23 cellular contexts compared by ENCODE assay signal in the genomic region with DNA sequence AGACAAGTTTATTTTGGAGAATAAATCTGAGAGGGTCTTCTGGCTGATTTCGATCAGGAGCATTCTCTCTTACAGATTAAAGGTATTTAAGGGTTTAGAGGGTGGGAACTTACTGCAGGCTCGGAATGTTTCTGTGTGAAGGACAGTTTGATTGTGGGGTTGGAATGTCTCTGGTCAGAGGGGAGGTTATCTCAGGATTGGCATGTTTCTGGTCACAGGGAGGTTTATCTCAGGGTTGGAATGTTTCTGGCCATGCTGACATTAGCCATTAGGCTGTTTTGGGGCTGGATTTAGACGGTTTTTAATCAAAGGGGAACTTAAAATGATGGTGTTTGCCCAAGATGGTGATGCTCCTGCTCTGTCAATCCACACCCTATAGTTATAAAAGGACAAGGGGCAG.
A peak's percentile ranks its signal among the peaks of the same experiment; 100 is the strongest.
DNase-seq lines count a peak whose midpoint lies in the region; ATAC-seq, FAIRE-seq and TF ChIP-seq lines count a peak whose summit lies in the region.
"Had no signal": no experiment of that assay in that cellular context is flagged by ENCODE, and none has a peak within 500 bp of the region (broad histone marks: within the 10 kb centered on the region; RNA-seq: fewer than 3 reads in every experiment).

No MANE protein-coding gene starts in this region.

- H3F3A ChIP-seq in smooth muscle cell (ENCODE audit: low read depth): no peaks in the 10 kb centered on the region

- TF ChIP-seq CTCF in Caco-2 (IDR thresholded peaks at IDR 0.05; ENCODE audit: insufficient read depth in 1 of 2, low read depth in 1 of 2, low read length in 1 of 2, severe bottlenecking in 1 of 2, unreplicated experiment in 1 of 2) (no peak), H1 (IDR thresholded peaks at IDR 0.05; ENCODE audit: control extremely low read depth in 1 of 3, insufficient read depth in 1 of 3, low read depth in 1 of 3, low read length in 3 of 3) (no peak), smooth muscle cell (IDR thresholded peaks at IDR 0.05; ENCODE audit: borderline replicate concordance, insufficient read depth, poor library complexity, severe bottlenecking) (no peak)

- H4K20me1 ChIP-seq in H1 (replicated peaks in 1 of 2; ENCODE audit: control insufficient read depth in 1 of 2, insufficient read depth in 2 of 2, low read length in 2 of 2) (no peaks in the 10 kb centered on the region), smooth muscle cell (ENCODE audit: low read depth) (no peaks in the 10 kb centered on the region)
- H4K20me1 ChIP-seq: BLaER1 treated with 17β-estradiol and CSF1 and Interleukin-3, amounts not matched to agents 10 nM and 100 nM had no signal

- DNase-seq in Caco-2 (peak; percentile 14 to 33), H1 (ENCODE audit: low read depth in 1 of 2, low spot score in 2 of 2) (no peak), smooth muscle cell (lab: John Stamatoyannopoulos, UW; ENCODE audit: unreplicated experiment) (no peak)
- DNase-seq: 8988T; ACHN; AML-193; BE2C; Calu3; CD4-positive, alpha-beta T cell; CD8-positive, alpha-beta memory T cell; DMS53; DMS79 treated with DMSO at 0.1 percent for 48 hours; GOT3; H7; HCEC 1CT had no signal

- H3K9me3 Mint-ChIP-seq in Caco-2 (ENCODE audit: unreplicated experiment): peaks cover 10% of the 10 kb centered on the region

- no peaks in the 10 kb centered on the region for H3K79me1 ChIP-seq in H1 (ENCODE audit: low read depth, low read length)

- H4K8ac ChIP-seq in H1 (ENCODE audit: extremely low read depth, insufficient read depth, low read length): no peak overlapping the region

- H2BK12ac ChIP-seq in H1 (ENCODE audit: low read depth, low read length): no peak overlapping the region

- H4K5ac ChIP-seq in H1 (ENCODE audit: insufficient read length, low read depth, low read length): no peak overlapping the region

- H3K9me3 ChIP-seq in Caco-2: peaks cover 10% of the 10 kb centered on the region; the same call in 1 of the 2 replicates
- H3K9me3 ChIP-seq in H1 (ENCODE audit: insufficient read depth in 2 of 2, low read depth in 1 of 2, low read length in 1 of 2): no peaks in the 10 kb centered on the region; a peak in 2 of 4 replicates
- no peaks in the 10 kb centered on the region for H3K9me3 ChIP-seq in mesodermal cell (ENCODE audit: control insufficient read depth, low read length)
- H3K9me3 ChIP-seq in smooth muscle cell (replicated peaks; ENCODE audit: low read depth): no peaks in the 10 kb centered on the region
- H3K9me3 ChIP-seq: A549, BE2C had no signal

- 87% methylated on average over 3 of the region's 3 CpGs; no CpG with 5 or more reads in 1 of the 2 experiments for WGBS in H1 (ENCODE audit: extremely low coverage in 1 of 2, insufficient coverage in 1 of 2, insufficient read length in 1 of 2, insufficient replicate concordance in 2 of 2, low coverage in 1 of 2, low lambda C conversion rate in 2 of 2, missing lambda C conversion rate in 1 of 2), 2 experiments
- WGBS in mesodermal cell (ENCODE audit: insufficient coverage in 2 of 2), 2 experiments: 59 to 67% methylated on average over 2 to 3 of the region's 3 CpGs
- 16% methylated on average over 3 of the region's 3 CpGs for WGBS in smooth muscle cell (ENCODE audit: low lambda C conversion rate)

- H2BK15ac ChIP-seq in H1 (ENCODE audit: low read length): no peak overlapping the region

- ATAC-seq in HG03139 (IDR thresholded peaks at IDR 0.05; ENCODE audit: unreplicated experiment): no peak
- ATAC-seq in HG03280 (IDR thresholded peaks at IDR 0.05; ENCODE audit: unreplicated experiment): no peak
- ATAC-seq: A549 had no signal

- no peak overlapping the region for H3K23ac ChIP-seq in H1 (ENCODE audit: insufficient read length)

- H3K4me3 ChIP-seq in Caco-2 (ENCODE audit: low read depth, low read length) (no peak overlapping the region), H1 (ENCODE audit: extremely low read depth in 1 of 4, insufficient read depth in 2 of 4, low read depth in 3 of 4, low read length in 4 of 4) (no peak overlapping the region), mesodermal cell (ENCODE audit: extremely low read depth, insufficient read depth, low read length, poor library complexity, severe bottlenecking) (no peak overlapping the region), smooth muscle cell (no peak overlapping the region)
- H3K4me3 ChIP-seq: A549; BLaER1 treated with 17β-estradiol and CSF1 and Interleukin-3, amounts not matched to agents 10 nM and 100 nM had no signal

- peaks cover 16% of the 10 kb centered on the region for H3K4me1 Mint-ChIP-seq in Caco-2 (ENCODE audit: low read depth, unreplicated experiment)
- H3K4me1 Mint-ChIP-seq: CD14-positive monocyte; CD8-positive, alpha-beta memory T cell had no signal

- no peak for TF ChIP-seq RAD21 in H1 (IDR thresholded peaks at IDR 0.05 in 1 of 2, conservative IDR thresholded peaks at IDR 0.05 in 1 of 2; ENCODE audit: low read depth in 2 of 2, low read length in 2 of 2)

- no peak overlapping the region for H2BK5ac ChIP-seq in H1 (ENCODE audit: low read depth, low read length)

- H3K79me2 ChIP-seq in H1 (ENCODE audit: control insufficient read depth in 1 of 2, insufficient read depth in 2 of 2, low read length in 2 of 2) (no peaks in the 10 kb centered on the region), smooth muscle cell (ENCODE audit: low read depth) (no peaks in the 10 kb centered on the region)

- H2AFZ ChIP-seq in H1 (ENCODE audit: low read length) (no peak overlapping the region), smooth muscle cell (ENCODE audit: low read depth) (no peak overlapping the region)

- no peak for TF ChIP-seq EP300 in H1 (IDR thresholded peaks at IDR 0.05; ENCODE audit: borderline replicate concordance in 1 of 2, low read depth in 2 of 2, low read length in 2 of 2)

- no peak overlapping the region for H3K27ac ChIP-seq in H1 (ENCODE audit: low read depth, low read length)
- peak overlapping the region; percentile 74 for H3K27ac ChIP-seq in mesodermal cell (ENCODE audit: low read depth, low read length, severe bottlenecking)
- no peak overlapping the region for H3K27ac ChIP-seq in smooth muscle cell (ENCODE audit: low read depth)
- H3K27ac ChIP-seq: A549; BLaER1 treated with 17β-estradiol and CSF1 and Interleukin-3, amounts not matched to agents 10 nM and 100 nM had no signal

- H2BK120ac ChIP-seq in H1 (replicated peaks; ENCODE audit: low read depth, low read length): no peak overlapping the region

- H4K91ac ChIP-seq in H1 (replicated peaks; ENCODE audit: insufficient read length, low read length): no peak overlapping the region

- H3K27me3 ChIP-seq in Caco-2 (replicated peaks; ENCODE audit: control insufficient read depth, insufficient read depth, low read length): no peaks in the 10 kb centered on the region
- H3K27me3 ChIP-seq in H1 (replicated peaks in 1 of 4; ENCODE audit: control insufficient read depth in 3 of 4, extremely low read depth in 1 of 4, insufficient read depth in 3 of 4, low read length in 3 of 4): no peaks in the 10 kb centered on the region
- H3K27me3 ChIP-seq in smooth muscle cell (ENCODE audit: low read depth): no peaks in the 10 kb centered on the region
- H3K27me3 ChIP-seq: BE2C; BLaER1 treated with 17β-estradiol and CSF1 and Interleukin-3, amounts not matched to agents 10 nM and 100 nM had no signal

- POLR2A ChIA-PET in Caco-2 (lab: Charles Lee) (no interaction called here), H1 (lab: Charles Lee; ENCODE audit: partially characterized antibody) (no interaction called here)

- FAIRE-seq in H1 (lab: Jason Lieb, UNC): no peak
- FAIRE-seq: G401.6, GM12892 had no signal

- H3K4me1 ChIP-seq in Caco-2: peaks cover 14% of the 10 kb centered on the region
- no peaks in the 10 kb centered on the region for H3K4me1 ChIP-seq in H1 (replicated peaks in 1 of 4; ENCODE audit: control insufficient read depth in 3 of 4, insufficient read depth in 4 of 4, low read length in 3 of 4)
- peaks cover 5% of the 10 kb centered on the region for H3K4me1 ChIP-seq in mesodermal cell (ENCODE audit: control insufficient read depth, insufficient read depth, low read length, poor library complexity, severe bottlenecking)
- no peaks in the 10 kb centered on the region for H3K4me1 ChIP-seq in smooth muscle cell (ENCODE audit: low read depth)
- H3K4me1 ChIP-seq: A549; BE2C; BLaER1 treated with 17β-estradiol and CSF1 and Interleukin-3, amounts not matched to agents 10 nM and 100 nM had no signal

- no peak overlapping the region for H3K18ac ChIP-seq in H1 (ENCODE audit: extremely low read depth, low read length)

- H3K27ac Mint-ChIP-seq in Caco-2 (ENCODE audit: unreplicated experiment): peak overlapping the region; percentile 62
- H3K27ac Mint-ChIP-seq: CD14-positive monocyte; CD4-positive, alpha-beta T cell; CD8-positive, alpha-beta memory T cell had no signal

- no peak overlapping the region for H3K4ac ChIP-seq in H1 (replicated peaks; ENCODE audit: insufficient read length, low read depth, low read length)

- H3K4me3 Mint-ChIP-seq in Caco-2 (ENCODE audit: unreplicated experiment): peak overlapping the region; percentile 8
- H3K4me3 Mint-ChIP-seq: CD14-positive monocyte; CD4-positive, alpha-beta T cell; CD8-positive, alpha-beta memory T cell had no signal

- H2BK20ac ChIP-seq in H1 (ENCODE audit: low read length): no peak overlapping the region

- intact Hi-C loops in Caco-2 (cut with micrococcal nuclease; ENCODE audit: unreplicated experiment): no loop called here

- H3K23me2 ChIP-seq in H1 (ENCODE audit: low read depth, low read length): no peaks in the 10 kb centered on the region; the same call in 1 of the 2 replicates

- H3K14ac ChIP-seq in H1 (ENCODE audit: insufficient read length): no peak overlapping the region

- H3K56ac ChIP-seq in H1 (replicated peaks; ENCODE audit: insufficient read length, low read depth, low read length): no peak overlapping the region

- H3K36me3 ChIP-seq in Caco-2 (ENCODE audit: control insufficient read depth, insufficient read depth, low read length) (no peaks in the 10 kb centered on the region), H1 (ENCODE audit: control insufficient read depth in 2 of 4, insufficient read depth in 4 of 4, low read length in 3 of 4) (no peaks in the 10 kb centered on the region), mesodermal cell (ENCODE audit: control insufficient read depth, insufficient read depth, low read length) (no peaks in the 10 kb centered on the region), smooth muscle cell (ENCODE audit: low read depth) (no peaks in the 10 kb centered on the region)
- H3K36me3 ChIP-seq: BE2C; BLaER1 treated with 17β-estradiol and CSF1 and Interleukin-3, amounts not matched to agents 10 nM and 100 nM had no signal

- H3K9ac ChIP-seq in H1 (replicated peaks in 1 of 4; ENCODE audit: extremely low read depth in 1 of 4, low read depth in 3 of 4, low read length in 3 of 4): no peak overlapping the region
- H3K9ac ChIP-seq in smooth muscle cell (ENCODE audit: low read depth): no peak overlapping the region
- H3K9ac ChIP-seq: BLaER1 treated with 17β-estradiol and CSF1 and Interleukin-3, amounts not matched to agents 10 nM and 100 nM had no signal

- BruUV-seq in Caco-2 (replicated peaks; lab: Mats Ljungman, UMichigan): no TSS peak

- no peaks in the 10 kb centered on the region for H3K36me3 Mint-ChIP-seq in Caco-2 (ENCODE audit: insufficient read depth, unreplicated experiment)
- H3K36me3 Mint-ChIP-seq: CD14-positive monocyte; CD8-positive, alpha-beta memory T cell had no signal

- no peak overlapping the region for H3K4me2 ChIP-seq in H1 (ENCODE audit: insufficient read depth in 1 of 2, low read depth in 2 of 2, low read length in 2 of 2)
- no peak overlapping the region for H3K4me2 ChIP-seq in smooth muscle cell
- H3K4me2 ChIP-seq: A549; BLaER1 treated with 17β-estradiol and CSF1 and Interleukin-3, amounts not matched to agents 10 nM and 100 nM had no signal

- no peaks in the 10 kb centered on the region for H3K27me3 Mint-ChIP-seq in Caco-2 (ENCODE audit: insufficient read depth, unreplicated experiment)

- H2AK5ac ChIP-seq in H1 (ENCODE audit: low read depth, low read length): no peak overlapping the region

- no peak for TF ChIP-seq POLR2A in H1 (IDR thresholded peaks at IDR 0.05; ENCODE audit: control extremely low read depth in 1 of 2, low read depth in 2 of 2, low read length in 2 of 2)

- CTCF ChIA-PET in Caco-2 (lab: Charles Lee) (no interaction called here), H1 (lab: Charles Lee; ENCODE audit: partially characterized antibody) (interaction anchor here (0.9 kb wide), 1 partner anchor 9 kb away, joined by 3 read pairs; no protein-coding TSS in a partner anchor)

Comparison
In these comparisons a context has a peak if more than half of its experiments do, and no peak if none do; other contexts are left out.
1. DNase-seq: peak in Caco-2 (2 of 2); none in H1 (0 of 2) and smooth muscle cell (single experiment).